In the genomic region with DNA sequence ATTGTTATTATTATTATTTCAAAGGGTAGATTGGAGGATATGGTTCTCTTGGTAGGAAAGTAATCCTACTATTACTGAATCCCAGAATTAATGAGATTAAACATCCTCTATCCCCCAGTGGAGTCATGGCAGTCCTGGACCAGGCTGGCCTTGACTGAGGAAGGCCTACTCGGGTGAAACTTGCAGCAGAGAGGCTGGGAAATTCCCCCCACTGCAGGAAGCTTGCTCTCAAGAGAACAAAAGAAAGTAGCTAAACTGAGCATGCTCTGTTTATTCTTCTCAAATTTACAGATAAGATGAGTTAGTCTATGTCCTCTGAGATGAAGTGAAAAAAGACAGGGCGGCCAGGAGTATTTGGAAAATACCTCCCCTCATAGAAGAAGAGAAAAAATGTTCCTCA, we compare ENCODE assay signal across 15 cellular contexts.
DNase-seq lines count a peak whose midpoint lies in the region; ATAC-seq and TF ChIP-seq lines count a peak whose summit lies in the region.
"Had no signal": no experiment of that assay in that cellular context is flagged by ENCODE, and none has a peak within 500 bp of the region (broad histone marks: within the 10 kb centered on the region; RNA-seq: fewer than 3 reads in every experiment).

No MANE protein-coding gene starts in this region.

- peak; percentile 85 for ATAC-seq in GM18907 (IDR thresholded peaks at IDR 0.05; ENCODE audit: unreplicated experiment)
- peak; percentile 81 for ATAC-seq in HG02678 (IDR thresholded peaks at IDR 0.05; ENCODE audit: unreplicated experiment)
- ATAC-seq in HG03045 (IDR thresholded peaks at IDR 0.05; ENCODE audit: unreplicated experiment): no peak
- ATAC-seq: left cardiac atrium had no signal

- H3K4me3 ChIP-seq in GM12864 (ENCODE audit: low read depth, low read length) (no peak overlapping the region), OCI-LY3 (ENCODE audit: low read length) (no peak overlapping the region)
- H3K4me3 ChIP-seq: vagina had no signal

- peak; percentile 4 for DNase-seq in GM12864 (ENCODE audit: low read depth)
- no peak for DNase-seq in DMS114 treated with DMSO at 0.1 percent for 48 hours (lab: John Stamatoyannopoulos, UW; ENCODE audit: unreplicated experiment)
- DNase-seq in GOT3 (lab: John Stamatoyannopoulos, UW): no peak
- no peak for DNase-seq in SK-N-DZ (ENCODE audit: low spot score)
- DNase-seq: activated gamma-delta T cell, left cardiac atrium, NCI-H1092, NCI-H524, Right ventricle myocardium superior had no signal

- H3K79me2 ChIP-seq in OCI-LY3 (ENCODE audit: low read length): no peaks in the 10 kb centered on the region

- H3K4me1 ChIP-seq in OCI-LY3 (ENCODE audit: low read length): peaks cover 21% of the 10 kb centered on the region
- H3K4me1 ChIP-seq: vagina had no signal

- TF ChIP-seq CTCF in GM12864 (IDR thresholded peaks at IDR 0.05; ENCODE audit: low read depth, low read length, missing control alignments): no peak
- TF ChIP-seq CTCF in OCI-LY3 (IDR thresholded peaks at IDR 0.05; ENCODE audit: low read depth, low read length): no peak

- H3K27ac ChIP-seq in OCI-LY3 (ENCODE audit: low read length): no peak overlapping the region
- H3K27ac ChIP-seq: vagina, VCaP had no signal

- H3K9ac ChIP-seq in OCI-LY3 (ENCODE audit: low read length): peak overlapping the region; percentile 13; the same call in 1 of the 2 replicates

- no peaks in the 10 kb centered on the region for H4K20me1 ChIP-seq in OCI-LY3 (ENCODE audit: insufficient read depth, low read length)

- H2AFZ ChIP-seq in OCI-LY3 (ENCODE audit: low read depth, low read length): peak overlapping the region; percentile 46; the same call in 1 of the 2 replicates

- H3K4me2 ChIP-seq in OCI-LY3 (ENCODE audit: low read length): peak overlapping the region; percentile 17; the same call in 1 of the 2 replicates

- H3K9me3 ChIP-seq in OCI-LY3 (ENCODE audit: insufficient read depth, low read length): no peaks in the 10 kb centered on the region
- H3K9me3 ChIP-seq: vagina had no signal

- H3K27me3 ChIP-seq in OCI-LY3 (ENCODE audit: low read depth, low read length): no peaks in the 10 kb centered on the region
- H3K27me3 ChIP-seq: vagina had no signal

- H3K36me3 ChIP-seq in OCI-LY3 (replicated peaks; ENCODE audit: low read depth, low read length): no peaks in the 10 kb centered on the region
- H3K36me3 ChIP-seq: vagina had no signal
